In genomic region chr15:79366691-79367090, GRCh38 we compare ENCODE assay signal across 1 cellular context.
TF ChIP-seq lines count a peak whose summit lies in the region.

No MANE protein-coding gene starts in this region.

TF ChIP-seq in IMR-90, 13 proteins besides CTCF, POLR2A, EP300 and RAD21:
- TF ChIP-seq FOS (IDR thresholded peaks at IDR 0.05; ENCODE audit: low read depth, low read length), result no peak
- TF ChIP-seq CEBPB (IDR thresholded peaks at IDR 0.05; ENCODE audit: low read depth, low read length), result no peak
- TF ChIP-seq USF2 (IDR thresholded peaks at IDR 0.05; ENCODE audit: low read depth, low read length), result no peak
- no peak for TF ChIP-seq MXI1 (IDR thresholded peaks at IDR 0.05; ENCODE audit: borderline replicate concordance, low read depth, low read length)
- no peak for TF ChIP-seq CHD1 (IDR thresholded peaks at IDR 0.05; ENCODE audit: low read depth, low read length)
- TF ChIP-seq BHLHE40 (IDR thresholded peaks at IDR 0.05; ENCODE audit: low read depth, low read length), result no peak
- TF ChIP-seq, protein P1, sequence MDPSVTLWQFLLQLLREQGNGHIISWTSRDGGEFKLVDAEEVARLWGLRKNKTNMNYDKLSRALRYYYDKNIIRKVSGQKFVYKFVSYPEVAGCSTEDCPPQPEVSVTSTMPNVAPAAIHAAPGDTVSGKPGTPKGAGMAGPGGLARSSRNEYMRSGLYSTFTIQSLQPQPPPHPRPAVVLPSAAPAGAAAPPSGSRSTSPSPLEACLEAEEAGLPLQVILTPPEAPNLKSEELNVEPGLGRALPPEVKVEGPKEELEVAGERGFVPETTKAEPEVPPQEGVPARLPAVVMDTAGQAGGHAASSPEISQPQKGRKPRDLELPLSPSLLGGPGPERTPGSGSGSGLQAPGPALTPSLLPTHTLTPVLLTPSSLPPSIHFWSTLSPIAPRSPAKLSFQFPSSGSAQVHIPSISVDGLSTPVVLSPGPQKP (IDR thresholded peaks at IDR 0.05; ENCODE audit: borderline replicate concordance, low read depth, low read length), result no peak
- TF ChIP-seq RFX5 (IDR thresholded peaks at IDR 0.05; ENCODE audit: low read depth, low read length), result no peak
- no peak for TF ChIP-seq SMC3 (IDR thresholded peaks at IDR 0.05; ENCODE audit: low read depth, low read length)
- no peak for TF ChIP-seq MAFK (IDR thresholded peaks at IDR 0.05; ENCODE audit: low read depth, low read length)
